Comparison of ENCODE assay signal across 8 cellular contexts in genomic region chr5:91311168-91311696, GRCh38.
DNase-seq lines count a peak whose midpoint lies in the region; ATAC-seq, FAIRE-seq and TF ChIP-seq lines count a peak whose summit lies in the region.

No MANE protein-coding gene starts in this region.

- no peaks in the 10 kb centered on the region for H3K79me1 ChIP-seq in mesendoderm (ENCODE audit: low read length)

- DNase-seq in ascending aorta (ENCODE audit: low spot score in 2 of 2) (no peak), NCI-H1436 (lab: John Stamatoyannopoulos, UW) (no peak), small intestine (no peak), mesendoderm (no peak)

- H3K18ac ChIP-seq in mesendoderm (ENCODE audit: low read length) = no peak overlapping the region

- no peaks in the 10 kb centered on the region for H3K79me2 ChIP-seq in parathyroid adenoma
- no peaks in the 10 kb centered on the region for H3K79me2 ChIP-seq in mesendoderm (ENCODE audit: control insufficient read depth, insufficient read depth, low read length)

- no peak overlapping the region for H2AK5ac ChIP-seq in mesendoderm (ENCODE audit: low read length)

- H2BK5ac ChIP-seq in mesendoderm (ENCODE audit: low read length) = no peak overlapping the region

- peak overlapping the region; percentile 67 for H2AFZ ChIP-seq in parathyroid adenoma

- peaks cover 0 to 18% of the 10 kb centered on the region in 2 donors for H3K4me1 ChIP-seq in ascending aorta
- peaks cover 10% of the 10 kb centered on the region for H3K4me1 ChIP-seq in parathyroid adenoma
- H3K4me1 ChIP-seq in small intestine (ENCODE audit: control insufficient read depth in 2 of 2, insufficient read depth in 1 of 2, low read depth in 1 of 2, low read length in 1 of 2) = no peaks in the 10 kb centered on the region
- no peaks in the 10 kb centered on the region for H3K4me1 ChIP-seq in mesendoderm (ENCODE audit: control insufficient read depth, low read depth, low read length)

- FAIRE-seq in small intestine (lab: Jason Lieb, UNC) = no peak

- H2BK120ac ChIP-seq in mesendoderm (ENCODE audit: low read depth, low read length) = no peak overlapping the region

- intact Hi-C loops in ascending aorta (cut with DNase I) = loop anchor here (1.0 to 5.0 kb wide), 3 partner anchors 28 to 209 kb away; no protein-coding TSS in a partner anchor

- ATAC-seq in GM18868 (IDR thresholded peaks at IDR 0.05; ENCODE audit: unreplicated experiment) (peak; percentile 6), HG03064 (IDR thresholded peaks at IDR 0.05; ENCODE audit: low read depth, unreplicated experiment) (peak; percentile 26), HG03342 (IDR thresholded peaks at IDR 0.05; ENCODE audit: unreplicated experiment) (no peak)

- no peak overlapping the region for H3K4me3 ChIP-seq in ascending aorta
- H3K4me3 ChIP-seq in parathyroid adenoma (ENCODE audit: low read depth, low read length) = no peak overlapping the region
- H3K4me3 ChIP-seq in small intestine (ENCODE audit: low read depth in 1 of 2, low read length in 2 of 2) = no peak overlapping the region
- H3K4me3 ChIP-seq in mesendoderm (ENCODE audit: low read length) = no peak overlapping the region

- H3K27me3 ChIP-seq in ascending aorta = no peaks in the 10 kb centered on the region
- H3K27me3 ChIP-seq in parathyroid adenoma (ENCODE audit: control insufficient read depth, insufficient read depth, low read length) = no peaks in the 10 kb centered on the region
- no peaks in the 10 kb centered on the region for H3K27me3 ChIP-seq in small intestine (ENCODE audit: control insufficient read depth in 2 of 2, insufficient read depth in 2 of 2, low read length in 2 of 2)
- no peaks in the 10 kb centered on the region for H3K27me3 ChIP-seq in mesendoderm (ENCODE audit: insufficient read depth, low read length, poor library complexity)

- H3K4me2 ChIP-seq in parathyroid adenoma (ENCODE audit: low read length) = no peak overlapping the region
- no peak overlapping the region for H3K4me2 ChIP-seq in mesendoderm (ENCODE audit: low read length)

- TF ChIP-seq CTCF in ascending aorta (IDR thresholded peaks at IDR 0.05) = no peak
- TF ChIP-seq CTCF in parathyroid adenoma (IDR thresholded peaks at IDR 0.05) = no peak

- no peak overlapping the region for H4K8ac ChIP-seq in mesendoderm (ENCODE audit: low read depth, low read length)

- H3K56ac ChIP-seq in mesendoderm (ENCODE audit: low read length) = no peak overlapping the region

- no peak overlapping the region for H3K4ac ChIP-seq in mesendoderm (ENCODE audit: low read depth, low read length)

- no peak overlapping the region for H3K23ac ChIP-seq in mesendoderm (ENCODE audit: low read length)

- 72 to 87% (median 78%) methylated on average over 5 of the region's 5 CpGs for WGBS in small intestine, 3 donors
- no CpG with 5 or more reads among the region's 5 CpGs for WGBS in mesendoderm (ENCODE audit: extremely low coverage, insufficient coverage, low lambda C conversion rate)

- H3K27ac ChIP-seq in ascending aorta = peak overlapping the region; percentile 59 to 85
- H3K27ac ChIP-seq in parathyroid adenoma = peak overlapping the region; percentile 52
- peak overlapping the region in 1 of 2 donors; percentile 88 for H3K27ac ChIP-seq in small intestine (ENCODE audit: low read depth in 1 of 2, low read length in 1 of 2)
- no peak overlapping the region for H3K27ac ChIP-seq in mesendoderm (ENCODE audit: low read depth, low read length)

- no peak overlapping the region for H2BK15ac ChIP-seq in mesendoderm (replicated peaks; ENCODE audit: low read depth)

- no peaks in the 10 kb centered on the region for H3K36me3 ChIP-seq in ascending aorta
- H3K36me3 ChIP-seq in parathyroid adenoma (ENCODE audit: control insufficient read depth, insufficient read depth, low read length) = no peaks in the 10 kb centered on the region
- no peaks in the 10 kb centered on the region for H3K36me3 ChIP-seq in small intestine (ENCODE audit: control insufficient read depth in 2 of 2, insufficient read depth in 2 of 2, low read length in 2 of 2)
- no peaks in the 10 kb centered on the region for H3K36me3 ChIP-seq in mesendoderm (ENCODE audit: control insufficient read depth, insufficient read depth, low read length)

- H4K5ac ChIP-seq in mesendoderm (ENCODE audit: low read length) = no peak overlapping the region

- H3K9me3 ChIP-seq in ascending aorta (no peaks in the 10 kb centered on the region), parathyroid adenoma (ENCODE audit: control insufficient read depth, low read length) (no peaks in the 10 kb centered on the region), small intestine (ENCODE audit: control insufficient read depth, low read depth) (no peaks in the 10 kb centered on the region)

- no peak overlapping the region for H3K9ac ChIP-seq in parathyroid adenoma
- no peak overlapping the region for H3K9ac ChIP-seq in mesendoderm (ENCODE audit: low read length)
